ENCODE assay signal across 8 cellular contexts in genomic region chr1:225454733-225455132, GRCh38. TPM values are rescaled to one million over a fixed set of nuclear protein-coding genes. Genes with fewer than 3 reads are reported as not detected.
DNase-seq lines count a peak whose midpoint lies in the region; ATAC-seq and TF ChIP-seq lines count a peak whose summit lies in the region.

No MANE protein-coding gene starts in this region.

- peak; percentile 91 for ATAC-seq in naive thymus-derived CD4-positive, alpha-beta T cell
- ATAC-seq in HG03280 (IDR thresholded peaks at IDR 0.05; ENCODE audit: unreplicated experiment) (no peak), HG02642 (IDR thresholded peaks at IDR 0.05; ENCODE audit: poor library complexity, unreplicated experiment) (no peak)

- H3K27me3 Mint-ChIP-seq in MCF 10A (ENCODE audit: insufficient read depth, unreplicated experiment) = no peaks in the 10 kb centered on the region
- H3K27me3 Mint-ChIP-seq in naive thymus-derived CD4-positive, alpha-beta T cell = peaks cover 0 to 3% (median 0%) of the 10 kb centered on the region in 5 donors
- H3K27me3 Mint-ChIP-seq in type B pancreatic cell = peaks cover 2% of the 10 kb centered on the region

- H3K27ac Mint-ChIP-seq in MCF 10A (ENCODE audit: low read depth, unreplicated experiment) (peak overlapping the region; percentile 60), type B pancreatic cell (peak overlapping the region; percentile 76)
- H3K27ac Mint-ChIP-seq in naive thymus-derived CD4-positive, alpha-beta T cell = peak overlapping the region in 3 of 9 donors; percentile 6 to 88 (median 78)

- no TSS peak for BruUV-seq in MCF 10A (replicated peaks; lab: Mats Ljungman, UMichigan)

- no peak overlapping the region for H3K27ac ChIP-seq in breast epithelium
- no peak overlapping the region for H3K27ac ChIP-seq in naive thymus-derived CD4-positive, alpha-beta T cell (ENCODE audit: low read depth, low read length)

- CTCF ChIA-PET in MCF 10A (lab: Yijun Ruan, JAX) = interaction anchor here (0.6 to 2.3 kb wide), 15 partner anchors 9 to 1108 kb away, joined by 3 to 17 read pairs (median 4); no protein-coding TSS in a partner anchor
- CTCF ChIA-PET in naive thymus-derived CD4-positive, alpha-beta T cell (lab: Charles Lee) = no interaction called here

- no peak overlapping the region for H3K4me3 ChIP-seq in breast epithelium
- no peak overlapping the region for H3K4me3 ChIP-seq in astrocyte of the spinal cord (ENCODE audit: low read depth, low read length)
- no peak overlapping the region for H3K4me3 ChIP-seq in naive thymus-derived CD4-positive, alpha-beta T cell (ENCODE audit: low read length)

- DNase-seq in MCF 10A (ENCODE audit: unreplicated experiment) = peak; percentile 96
- no peak for DNase-seq in breast epithelium (ENCODE audit: low spot score in 2 of 2)
- DNase-seq in SIG-M5 (lab: John Stamatoyannopoulos, UW) = peak; percentile 33
- DNase-seq in astrocyte of the spinal cord (ENCODE audit: low read depth, low spot score) = peak; percentile 81
- DNase-seq in naive thymus-derived CD4-positive, alpha-beta T cell = peak in 1 of 9 donors; percentile 69
- no peak for DNase-seq in type B pancreatic cell (ENCODE audit: extremely low spot score, unreplicated experiment)

- H3K4me1 ChIP-seq in breast epithelium = no peaks in the 10 kb centered on the region
- peaks cover 0 to 9% of the 10 kb centered on the region in 2 donors for H3K4me1 ChIP-seq in naive thymus-derived CD4-positive, alpha-beta T cell (ENCODE audit: control insufficient read depth in 2 of 2, insufficient read depth in 2 of 2, low read length in 2 of 2)

- POLR2A ChIA-PET in MCF 10A (lab: Yijun Ruan, JAX) = interaction anchor here (0.6 to 20.7 kb wide), 30 partner anchors 9 to 629 kb away, joined by 3 to 611 read pairs (median 4); partner anchors contain the start of genes H3-3A, LBR, PYCR2 and TMEM63A
- POLR2A ChIA-PET in naive thymus-derived CD4-positive, alpha-beta T cell (lab: Charles Lee) = interaction anchor here (1.0 to 3.1 kb wide), 3 partner anchors 9 to 26 kb away, joined by 3 to 16 read pairs (median 6); no protein-coding TSS in a partner anchor

- no peaks in the 10 kb centered on the region for H3K36me3 ChIP-seq in breast epithelium
- no peaks in the 10 kb centered on the region for H3K36me3 ChIP-seq in naive thymus-derived CD4-positive, alpha-beta T cell (ENCODE audit: control insufficient read depth in 2 of 3, insufficient read depth in 3 of 3, low read length in 3 of 3)

- H3K36me3 Mint-ChIP-seq in MCF 10A (ENCODE audit: insufficient read depth, unreplicated experiment) = peaks cover 2% of the 10 kb centered on the region
- peaks cover 0 to 7% (median 0%) of the 10 kb centered on the region in 5 donors for H3K36me3 Mint-ChIP-seq in naive thymus-derived CD4-positive, alpha-beta T cell
- H3K36me3 Mint-ChIP-seq in type B pancreatic cell = no peaks in the 10 kb centered on the region

- H3K9me3 ChIP-seq in breast epithelium = no peaks in the 10 kb centered on the region
- no peaks in the 10 kb centered on the region for H3K9me3 ChIP-seq in naive thymus-derived CD4-positive, alpha-beta T cell (ENCODE audit: control insufficient read depth in 2 of 3, low read length in 3 of 3)

- no peaks in the 10 kb centered on the region for H3K27me3 ChIP-seq in breast epithelium
- no peaks in the 10 kb centered on the region for H3K27me3 ChIP-seq in naive thymus-derived CD4-positive, alpha-beta T cell (ENCODE audit: control insufficient read depth in 2 of 2, insufficient read depth in 2 of 2, low read length in 2 of 2)

- in situ Hi-C loops in astrocyte of the spinal cord (cut with HindIII; ENCODE audit: low sequenced_read_pairs) = no loop called here

- no peak for TF ChIP-seq POLR2A in breast epithelium (IDR thresholded peaks at IDR 0.05)

- intact Hi-C loops in MCF 10A (cut with micrococcal nuclease) = no loop called here
- intact Hi-C loops in breast epithelium (cut with DNase I; ENCODE audit: low total_unique reads) = no loop called here
- intact Hi-C loops in naive thymus-derived CD4-positive, alpha-beta T cell (cut with micrococcal nuclease) = loop anchor here in 1 of 2 donors (1.0 kb wide), 1 partner anchor 9 kb away; no protein-coding TSS in a partner anchor

- H3K9me3 Mint-ChIP-seq in MCF 10A (ENCODE audit: unreplicated experiment) (no peaks in the 10 kb centered on the region), type B pancreatic cell (peaks cover 4% of the 10 kb centered on the region)
- H3K9me3 Mint-ChIP-seq in naive thymus-derived CD4-positive, alpha-beta T cell = peaks cover 0 to 4% (median 0%) of the 10 kb centered on the region in 11 donors

- TF ChIP-seq CTCF in MCF 10A (IDR thresholded peaks at IDR 0.05; ENCODE audit: unreplicated experiment) (no peak), breast epithelium (IDR thresholded peaks at IDR 0.05) (no peak), astrocyte of the spinal cord (IDR thresholded peaks at IDR 0.05; ENCODE audit: low read depth, low read length) (no peak), type B pancreatic cell (conservative IDR thresholded peaks at IDR 0.05) (no peak)

- peak overlapping the region; percentile 2 for H3K4me3 Mint-ChIP-seq in MCF 10A (ENCODE audit: unreplicated experiment)
- peak overlapping the region in 2 of 10 donors; percentile 49 to 71 for H3K4me3 Mint-ChIP-seq in naive thymus-derived CD4-positive, alpha-beta T cell
- H3K4me3 Mint-ChIP-seq in type B pancreatic cell = no peak overlapping the region

- H3K4me1 Mint-ChIP-seq in MCF 10A (ENCODE audit: insufficient read depth, unreplicated experiment) (peaks cover 61% of the 10 kb centered on the region), type B pancreatic cell (ENCODE audit: unreplicated experiment) (peaks cover 5% of the 10 kb centered on the region)
- H3K4me1 Mint-ChIP-seq in naive thymus-derived CD4-positive, alpha-beta T cell = peaks cover 24 to 45% (median 30%) of the 10 kb centered on the region in 7 donors

RNA-seq across cellular contexts. Expression of gene LBR, which starts 26.9 kb away (rescaled TPM):
- total RNA-seq in MCF 10A (2022) (98.5 and 106 TPM in 2 replicates), breast epithelium (10 to 100 TPM; 20.3 to 36.1 (median 29.6) TPM), type B pancreatic cell (ENCODE audit: low replicate concordance) (59.9 and 94.6 TPM in 2 replicates)
- 100 to 1,000 TPM; 104 to 220 (median 132) TPM for total RNA-seq in naive thymus-derived CD4-positive, alpha-beta T cell
- 100 to 1,000 TPM; 115 to 117 TPM for polyA plus RNA-seq in naive thymus-derived CD4-positive, alpha-beta T cell

Comparison
In these comparisons a context has a peak if more than half of its experiments do, and no peak if none do; other contexts are left out.
1. DNase-seq: peak in MCF 10A (single experiment), SIG-M5 (single experiment) and astrocyte of the spinal cord (single experiment); none in breast epithelium (0 of 2) and type B pancreatic cell (single experiment).